18 cellular contexts compared by ENCODE assay signal in genomic region chr2:235098273-235098672, GRCh38.
DNase-seq lines count a peak whose midpoint lies in the region; TF ChIP-seq lines count a peak whose summit lies in the region.
"Had no signal": no experiment of that assay in that cellular context is flagged by ENCODE, and none has a peak within 500 bp of the region (broad histone marks: within the 10 kb centered on the region; RNA-seq: fewer than 3 reads in every experiment).

No MANE protein-coding gene starts in this region.

- DNase-seq in DMS 273 (lab: John Stamatoyannopoulos, UW; ENCODE audit: unreplicated experiment) (peak; percentile 10), DMS 273 treated with DMSO at 0.1 percent for 48 hours (lab: John Stamatoyannopoulos, UW) (no peak), NCI-H345 treated with DMSO at 0.1 percent for 48 hours (lab: John Stamatoyannopoulos, UW; ENCODE audit: unreplicated experiment) (peak; percentile 33), epithelial cell of proximal tubule (ENCODE audit: low read depth) (no peak), NCI-H524 treated with DMSO at 0.1 percent for 48 hours (lab: John Stamatoyannopoulos, UW) (no peak), OCI-M1 (lab: John Stamatoyannopoulos, UW) (no peak), inferior parietal cortex (ENCODE audit: extremely low spot score) (no peak)
- DNase-seq: activated CD4-positive, alpha-beta T cell treated with anti-CD3 and anti-CD28 coated beads for 4 hours; CD4-positive, CD25-positive, alpha-beta regulatory T cell; central memory CD4-positive, alpha-beta T cell; gastrocnemius medialis; mammary epithelial cell; MV-4-11; nephron progenitor cell; Peyer's patch; stimulated activated CD4-positive, alpha-beta T cell treated with anti-CD3 and anti-CD28 coated beads, Interleukin-4, amount 100 ng/mL, for 1 hour; tibial artery had no signal

- TF ChIP-seq CTCF in LNCAP (IDR thresholded peaks at IDR 0.05) (peak; percentile 29; the same call in 1 of the 2 replicates), epithelial cell of proximal tubule (conservative IDR thresholded peaks at IDR 0.05; ENCODE audit: low read depth, low read length) (peak; percentile 18)

- H3K4me3 ChIP-seq in epithelial cell of proximal tubule (ENCODE audit: low read depth, low read length), result no peak overlapping the region
- H3K4me3 ChIP-seq: gastrocnemius medialis, Peyer's patch, tibial artery had no signal

Comparison
In these comparisons a context has a peak if more than half of its experiments do, and no peak if none do; other contexts are left out.
1. DNase-seq: peak in DMS 273 (single experiment) and NCI-H345 treated with DMSO at 0.1 percent for 48 hours (single experiment); none in DMS 273 treated with DMSO at 0.1 percent for 48 hours (single experiment), epithelial cell of proximal tubule (single experiment), NCI-H524 treated with DMSO at 0.1 percent for 48 hours (single experiment), OCI-M1 (single experiment) and inferior parietal cortex (single experiment).